Comparison of ENCODE assay signal across 8 cellular contexts in the genomic region with DNA sequence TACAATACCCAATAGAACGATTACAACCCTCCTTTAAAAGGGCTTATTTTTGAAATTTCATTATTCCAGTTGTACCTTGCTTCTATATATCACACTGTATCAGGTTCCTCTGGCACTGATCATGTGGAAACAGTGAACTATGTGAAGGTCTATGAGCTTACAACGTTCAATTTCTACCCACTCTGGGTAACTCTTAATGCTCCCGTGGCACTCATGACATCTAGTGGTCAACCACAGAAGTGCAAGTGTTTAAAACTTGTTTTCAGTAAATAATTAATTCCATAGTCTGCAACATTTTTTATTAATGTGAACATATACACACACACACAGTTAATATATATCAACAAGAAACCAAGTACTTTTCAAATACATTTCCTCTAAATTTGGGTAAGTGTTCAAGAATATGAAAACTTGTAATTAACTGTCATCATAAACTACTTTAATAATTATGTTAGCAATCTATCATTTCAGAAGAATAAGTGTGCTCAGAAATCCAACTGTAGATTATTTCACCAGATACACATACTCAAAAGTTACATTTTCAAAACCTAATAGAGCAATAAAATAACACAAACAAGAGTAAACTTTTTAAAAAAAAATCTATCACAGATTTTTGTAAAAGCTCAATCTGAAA.
DNase-seq lines count a peak whose midpoint lies in the region; ATAC-seq and TF ChIP-seq lines count a peak whose summit lies in the region.

No MANE protein-coding gene starts in this region.

- H3K27ac ChIP-seq in WERI-Rb-1 (no peak overlapping the region), aorta (ENCODE audit: low read depth in 1 of 2, low read length in 2 of 2) (no peak overlapping the region)

- intact Hi-C loops in aorta (cut with DNase I): loop anchor here (2.0 to 10.0 kb wide), 4 partner anchors 60 to 797 kb away; no protein-coding TSS in a partner anchor

- TF ChIP-seq CTCF in WERI-Rb-1 (IDR thresholded peaks at IDR 0.05; ENCODE audit: low read depth, low read length) (peak; percentile 49), epithelial cell of esophagus (IDR thresholded peaks at IDR 0.05; ENCODE audit: insufficient read depth, low read depth, low read length, missing control alignments) (peak; percentile 95)

- peak; percentile 59 for ATAC-seq in GM21717 (IDR thresholded peaks at IDR 0.05; ENCODE audit: unreplicated experiment)
- peak; percentile 85 for ATAC-seq in aorta (ENCODE audit: low FRiP score)
- no peak for ATAC-seq in HG03521 (IDR thresholded peaks at IDR 0.05; ENCODE audit: unreplicated experiment)

- H3K4me1 ChIP-seq in aorta (ENCODE audit: control insufficient read depth in 1 of 2, insufficient read depth in 2 of 2, low read length in 2 of 2): no peaks in the 10 kb centered on the region

- DNase-seq in EH (ENCODE audit: low read depth) (peak; percentile 67), NCI-H1092 treated with DMSO at 0.1 percent for 48 hours (lab: John Stamatoyannopoulos, UW) (peak; percentile 24), WERI-Rb-1 (peak; percentile 11), epithelial cell of esophagus (ENCODE audit: low read depth) (peak; percentile 63), mucosa of gallbladder (ENCODE audit: low spot score) (peak; percentile 22), aorta (no peak)

- no peak overlapping the region for H3K4me3 ChIP-seq in WERI-Rb-1 (ENCODE audit: low read depth, low read length)
- H3K4me3 ChIP-seq in epithelial cell of esophagus (ENCODE audit: low read length): no peak overlapping the region
- no peak overlapping the region for H3K4me3 ChIP-seq in aorta (ENCODE audit: low read length in 2 of 2)

- H3K36me3 ChIP-seq in WERI-Rb-1 (no peaks in the 10 kb centered on the region), aorta (ENCODE audit: control insufficient read depth in 1 of 2, insufficient read depth in 2 of 2, low read length in 1 of 2) (no peaks in the 10 kb centered on the region)

- WGBS in aorta, 2 donors: 2 to 4% methylated on average over 3 of the region's 3 CpGs

- H3K27me3 ChIP-seq in WERI-Rb-1 (ENCODE audit: insufficient read depth, low read depth, severe bottlenecking) (no peaks in the 10 kb centered on the region), aorta (ENCODE audit: control insufficient read depth in 1 of 2, insufficient read depth in 2 of 2, low read length in 1 of 2) (no peaks in the 10 kb centered on the region)

- H3K9me3 ChIP-seq in WERI-Rb-1 (ENCODE audit: severe bottlenecking): no peaks in the 10 kb centered on the region
- H3K9me3 ChIP-seq in aorta (ENCODE audit: control insufficient read depth, low read length): no peaks in the 10 kb centered on the region

Comparison
In these comparisons a context has a peak if more than half of its experiments do, and no peak if none do; other contexts are left out.
1. DNase-seq: peak in EH (single experiment), NCI-H1092 treated with DMSO at 0.1 percent for 48 hours (single experiment), WERI-Rb-1 (single experiment), epithelial cell of esophagus (single experiment) and mucosa of gallbladder (single experiment); none in aorta (0 of 2).